In the genomic region with DNA sequence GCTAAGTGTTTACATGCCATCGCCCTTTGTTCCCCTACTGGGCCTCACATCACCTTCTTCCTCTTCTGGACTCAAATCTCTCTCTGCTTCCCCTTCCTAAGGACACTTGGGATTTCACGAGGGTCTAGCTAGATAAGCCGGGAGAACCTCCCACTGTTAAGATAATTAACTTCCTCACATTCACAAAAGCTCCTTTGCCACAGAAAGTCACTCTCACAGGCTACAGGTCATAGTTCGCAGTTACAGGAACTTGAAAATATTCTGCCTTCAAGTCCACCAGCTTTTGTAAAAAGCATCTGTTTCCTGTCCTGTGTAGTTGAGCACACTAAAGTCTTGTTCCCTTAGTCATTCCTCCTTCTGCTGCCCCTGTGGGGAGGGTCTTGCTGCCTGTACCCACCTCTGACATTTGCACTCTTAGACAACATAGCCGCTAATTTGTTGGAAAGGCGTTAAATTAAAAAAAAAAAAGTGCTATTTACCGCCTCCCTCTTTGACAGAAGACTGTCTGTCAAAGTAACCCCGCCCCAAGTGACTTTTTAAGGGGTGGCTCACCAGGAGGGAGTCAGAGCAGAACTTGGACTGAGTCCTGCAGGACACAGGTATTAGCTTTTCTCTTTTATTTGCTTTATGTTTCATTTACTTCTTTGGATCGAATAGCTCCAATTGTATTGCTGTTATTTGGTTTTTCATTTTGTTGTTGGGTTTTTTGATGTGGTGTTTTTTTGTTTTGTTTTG, we compare ENCODE assay signal across 1 cellular context.
TF ChIP-seq lines count a peak whose summit lies in the region.

No MANE protein-coding gene starts in this region.

TF ChIP-seq in GM12878, 131 proteins besides CTCF, POLR2A, EP300 and RAD21 (continued from another document and continues in another):
- TF ChIP-seq ZNF622 (IDR thresholded peaks at IDR 0.05) (no peak), ZSCAN29 (IDR thresholded peaks at IDR 0.05) (no peak), DPF2 (IDR thresholded peaks at IDR 0.05) (no peak), ZZZ3 (IDR thresholded peaks at IDR 0.05; ENCODE audit: control insufficient read depth, insufficient read length, low read depth) (no peak), STAT3 (IDR thresholded peaks at IDR 0.05; ENCODE audit: low read depth, low read length) (no peak), CREB1 (IDR thresholded peaks at IDR 0.05; ENCODE audit: low read depth) (no peak), IRF4 (IDR thresholded peaks at IDR 0.05; ENCODE audit: low read depth, low read length) (no peak), MTA3 (IDR thresholded peaks at IDR 0.05; ENCODE audit: borderline replicate concordance, low read length) (no peak; the same call in 1 of the 2 replicates), HDGF (IDR thresholded peaks at IDR 0.05) (no peak), PML (IDR thresholded peaks at IDR 0.05; ENCODE audit: low read length) (peak; percentile 99), CBFB (IDR thresholded peaks at IDR 0.05; ENCODE audit: low read depth) (peak; percentile 90), FOXK2 (IDR thresholded peaks at IDR 0.05) (no peak), POLR2AphosphoS5 (IDR thresholded peaks at IDR 0.05; ENCODE audit: low read length) (peak; percentile 100), SUPT20H (IDR thresholded peaks at IDR 0.05; ENCODE audit: borderline replicate concordance, control insufficient read depth, low read depth, low read length) (no peak), EGR1 (IDR thresholded peaks at IDR 0.05; ENCODE audit: borderline replicate concordance in 1 of 2, low read depth in 2 of 2, low read length in 2 of 2) (no peak), KAT2A (conservative IDR thresholded peaks at IDR 0.05; ENCODE audit: control insufficient read depth, low read depth, low read length) (no peak), CREM (IDR thresholded peaks at IDR 0.05; ENCODE audit: low read depth) (peak; percentile 40; the same call in 1 of the 2 replicates), SIN3A (IDR thresholded peaks at IDR 0.05; ENCODE audit: low read depth, low read length) (no peak), RFX5 (IDR thresholded peaks at IDR 0.05; ENCODE audit: low read depth, low read length) (no peak), ZNF384 (IDR thresholded peaks at IDR 0.05; ENCODE audit: borderline replicate concordance, low read depth, low read length) (peak; percentile 87), MTA2 (IDR thresholded peaks at IDR 0.05; ENCODE audit: low read depth) (peak; percentile 40; the same call in 1 of the 2 replicates), SUZ12 (IDR thresholded peaks at IDR 0.05; ENCODE audit: unreplicated experiment) (no peak), JUNB (IDR thresholded peaks at IDR 0.05) (no peak; the same call in 1 of the 2 replicates), SPI1 (IDR thresholded peaks at IDR 0.05; ENCODE audit: borderline replicate concordance, insufficient read depth, low read depth, low read length) (no peak), TAF1 (IDR thresholded peaks at IDR 0.05; ENCODE audit: borderline replicate concordance, low read depth, low read length) (peak; percentile 90)
- TF ChIP-seq, protein P1, sequence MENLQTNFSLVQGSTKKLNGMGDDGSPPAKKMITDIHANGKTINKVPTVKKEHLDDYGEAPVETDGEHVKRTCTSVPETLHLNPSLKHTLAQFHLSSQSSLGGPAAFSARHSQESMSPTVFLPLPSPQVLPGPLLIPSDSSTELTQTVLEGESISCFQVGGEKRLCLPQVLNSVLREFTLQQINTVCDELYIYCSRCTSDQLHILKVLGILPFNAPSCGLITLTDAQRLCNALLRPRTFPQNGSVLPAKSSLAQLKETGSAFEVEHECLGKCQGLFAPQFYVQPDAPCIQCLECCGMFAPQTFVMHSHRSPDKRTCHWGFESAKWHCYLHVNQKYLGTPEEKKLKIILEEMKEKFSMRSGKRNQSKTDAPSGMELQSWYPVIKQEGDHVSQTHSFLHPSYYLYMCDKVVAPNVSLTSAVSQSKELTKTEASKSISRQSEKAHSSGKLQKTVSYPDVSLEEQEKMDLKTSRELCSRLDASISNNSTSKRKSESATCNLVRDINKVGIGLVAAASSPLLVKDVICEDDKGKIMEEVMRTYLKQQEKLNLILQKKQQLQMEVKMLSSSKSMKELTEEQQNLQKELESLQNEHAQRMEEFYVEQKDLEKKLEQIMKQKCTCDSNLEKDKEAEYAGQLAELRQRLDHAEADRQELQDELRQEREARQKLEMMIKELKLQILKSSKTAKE (IDR thresholded peaks at IDR 0.05; ENCODE audit: low read depth, poor library complexity, severe bottlenecking), result no peak
- TF ChIP-seq, protein P2, sequence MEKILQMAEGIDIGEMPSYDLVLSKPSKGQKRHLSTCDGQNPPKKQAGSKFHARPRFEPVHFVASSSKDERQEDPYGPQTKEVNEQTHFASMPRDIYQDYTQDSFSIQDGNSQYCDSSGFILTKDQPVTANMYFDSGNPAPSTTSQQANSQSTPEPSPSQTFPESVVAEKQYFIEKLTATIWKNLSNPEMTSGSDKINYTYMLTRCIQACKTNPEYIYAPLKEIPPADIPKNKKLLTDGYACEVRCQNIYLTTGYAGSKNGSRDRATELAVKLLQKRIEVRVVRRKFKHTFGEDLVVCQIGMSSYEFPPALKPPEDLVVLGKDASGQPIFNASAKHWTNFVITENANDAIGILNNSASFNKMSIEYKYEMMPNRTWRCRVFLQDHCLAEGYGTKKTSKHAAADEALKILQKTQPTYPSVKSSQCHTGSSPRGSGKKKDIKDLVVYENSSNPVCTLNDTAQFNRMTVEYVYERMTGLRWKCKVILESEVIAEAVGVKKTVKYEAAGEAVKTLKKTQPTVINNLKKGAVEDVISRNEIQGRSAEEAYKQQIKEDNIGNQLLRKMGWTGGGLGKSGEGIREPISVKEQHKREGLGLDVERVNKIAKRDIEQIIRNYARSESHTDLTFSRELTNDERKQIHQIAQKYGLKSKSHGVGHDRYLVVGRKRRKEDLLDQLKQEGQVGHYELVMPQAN (conservative IDR thresholded peaks at IDR 0.05), result no peak
- TF ChIP-seq, protein P3, sequence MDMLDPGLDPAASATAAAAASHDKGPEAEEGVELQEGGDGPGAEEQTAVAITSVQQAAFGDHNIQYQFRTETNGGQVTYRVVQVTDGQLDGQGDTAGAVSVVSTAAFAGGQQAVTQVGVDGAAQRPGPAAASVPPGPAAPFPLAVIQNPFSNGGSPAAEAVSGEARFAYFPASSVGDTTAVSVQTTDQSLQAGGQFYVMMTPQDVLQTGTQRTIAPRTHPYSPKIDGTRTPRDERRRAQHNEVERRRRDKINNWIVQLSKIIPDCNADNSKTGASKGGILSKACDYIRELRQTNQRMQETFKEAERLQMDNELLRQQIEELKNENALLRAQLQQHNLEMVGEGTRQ (IDR thresholded peaks at IDR 0.05; ENCODE audit: borderline replicate concordance, low read depth, low read length), result no peak
- TF ChIP-seq, protein P4, sequence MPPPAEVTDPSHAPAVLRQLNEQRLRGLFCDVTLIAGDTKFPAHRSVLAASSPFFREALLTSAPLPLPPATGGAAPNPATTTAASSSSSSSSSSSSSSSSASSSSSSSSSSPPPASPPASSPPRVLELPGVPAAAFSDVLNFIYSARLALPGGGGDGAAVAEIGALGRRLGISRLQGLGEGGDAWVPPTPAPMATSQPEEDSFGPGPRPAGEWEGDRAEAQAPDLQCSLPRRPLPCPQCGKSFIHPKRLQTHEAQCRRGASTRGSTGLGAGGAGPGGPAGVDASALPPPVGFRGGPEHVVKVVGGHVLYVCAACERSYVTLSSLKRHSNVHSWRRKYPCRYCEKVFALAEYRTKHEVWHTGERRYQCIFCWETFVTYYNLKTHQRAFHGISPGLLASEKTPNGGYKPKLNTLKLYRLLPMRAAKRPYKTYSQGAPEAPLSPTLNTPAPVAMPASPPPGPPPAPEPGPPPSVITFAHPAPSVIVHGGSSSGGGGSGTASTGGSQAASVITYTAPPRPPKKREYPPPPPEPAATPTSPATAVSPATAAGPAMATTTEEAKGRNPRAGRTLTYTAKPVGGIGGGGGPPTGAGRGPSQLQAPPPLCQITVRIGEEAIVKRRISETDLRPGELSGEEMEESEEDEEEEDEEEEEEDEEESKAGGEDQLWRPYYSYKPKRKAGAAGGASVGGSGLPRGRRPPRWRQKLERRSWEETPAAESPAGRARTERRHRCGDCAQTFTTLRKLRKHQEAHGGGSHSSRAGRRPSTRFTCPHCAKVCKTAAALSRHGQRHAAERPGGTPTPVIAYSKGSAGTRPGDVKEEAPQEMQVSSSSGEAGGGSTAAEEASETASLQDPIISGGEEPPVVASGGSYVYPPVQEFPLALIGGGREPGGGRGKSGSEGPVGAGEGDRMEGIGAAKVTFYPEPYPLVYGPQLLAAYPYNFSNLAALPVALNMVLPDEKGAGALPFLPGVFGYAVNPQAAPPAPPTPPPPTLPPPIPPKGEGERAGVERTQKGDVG (CRISPR knock-in tag; IDR thresholded peaks at IDR 0.05), result no peak
- TF ChIP-seq, protein P5, sequence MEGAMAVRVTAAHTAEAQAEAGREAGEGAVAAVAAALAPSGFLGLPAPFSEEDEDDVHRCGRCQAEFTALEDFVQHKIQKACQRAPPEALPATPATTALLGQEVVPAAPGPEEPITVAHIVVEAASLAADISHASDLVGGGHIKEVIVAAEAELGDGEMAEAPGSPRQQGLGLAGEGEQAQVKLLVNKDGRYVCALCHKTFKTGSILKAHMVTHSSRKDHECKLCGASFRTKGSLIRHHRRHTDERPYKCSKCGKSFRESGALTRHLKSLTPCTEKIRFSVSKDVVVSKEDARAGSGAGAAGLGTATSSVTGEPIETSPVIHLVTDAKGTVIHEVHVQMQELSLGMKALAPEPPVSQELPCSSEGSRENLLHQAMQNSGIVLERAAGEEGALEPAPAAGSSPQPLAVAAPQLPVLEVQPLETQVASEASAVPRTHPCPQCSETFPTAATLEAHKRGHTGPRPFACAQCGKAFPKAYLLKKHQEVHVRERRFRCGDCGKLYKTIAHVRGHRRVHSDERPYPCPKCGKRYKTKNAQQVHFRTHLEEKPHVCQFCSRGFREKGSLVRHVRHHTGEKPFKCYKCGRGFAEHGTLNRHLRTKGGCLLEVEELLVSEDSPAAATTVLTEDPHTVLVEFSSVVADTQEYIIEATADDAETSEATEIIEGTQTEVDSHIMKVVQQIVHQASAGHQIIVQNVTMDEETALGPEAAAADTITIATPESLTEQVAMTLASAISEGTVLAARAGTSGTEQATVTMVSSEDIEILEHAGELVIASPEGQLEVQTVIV (IDR thresholded peaks at IDR 0.05; ENCODE audit: borderline replicate concordance, partially characterized antibody), result no peak
- TF ChIP-seq, protein P6, sequence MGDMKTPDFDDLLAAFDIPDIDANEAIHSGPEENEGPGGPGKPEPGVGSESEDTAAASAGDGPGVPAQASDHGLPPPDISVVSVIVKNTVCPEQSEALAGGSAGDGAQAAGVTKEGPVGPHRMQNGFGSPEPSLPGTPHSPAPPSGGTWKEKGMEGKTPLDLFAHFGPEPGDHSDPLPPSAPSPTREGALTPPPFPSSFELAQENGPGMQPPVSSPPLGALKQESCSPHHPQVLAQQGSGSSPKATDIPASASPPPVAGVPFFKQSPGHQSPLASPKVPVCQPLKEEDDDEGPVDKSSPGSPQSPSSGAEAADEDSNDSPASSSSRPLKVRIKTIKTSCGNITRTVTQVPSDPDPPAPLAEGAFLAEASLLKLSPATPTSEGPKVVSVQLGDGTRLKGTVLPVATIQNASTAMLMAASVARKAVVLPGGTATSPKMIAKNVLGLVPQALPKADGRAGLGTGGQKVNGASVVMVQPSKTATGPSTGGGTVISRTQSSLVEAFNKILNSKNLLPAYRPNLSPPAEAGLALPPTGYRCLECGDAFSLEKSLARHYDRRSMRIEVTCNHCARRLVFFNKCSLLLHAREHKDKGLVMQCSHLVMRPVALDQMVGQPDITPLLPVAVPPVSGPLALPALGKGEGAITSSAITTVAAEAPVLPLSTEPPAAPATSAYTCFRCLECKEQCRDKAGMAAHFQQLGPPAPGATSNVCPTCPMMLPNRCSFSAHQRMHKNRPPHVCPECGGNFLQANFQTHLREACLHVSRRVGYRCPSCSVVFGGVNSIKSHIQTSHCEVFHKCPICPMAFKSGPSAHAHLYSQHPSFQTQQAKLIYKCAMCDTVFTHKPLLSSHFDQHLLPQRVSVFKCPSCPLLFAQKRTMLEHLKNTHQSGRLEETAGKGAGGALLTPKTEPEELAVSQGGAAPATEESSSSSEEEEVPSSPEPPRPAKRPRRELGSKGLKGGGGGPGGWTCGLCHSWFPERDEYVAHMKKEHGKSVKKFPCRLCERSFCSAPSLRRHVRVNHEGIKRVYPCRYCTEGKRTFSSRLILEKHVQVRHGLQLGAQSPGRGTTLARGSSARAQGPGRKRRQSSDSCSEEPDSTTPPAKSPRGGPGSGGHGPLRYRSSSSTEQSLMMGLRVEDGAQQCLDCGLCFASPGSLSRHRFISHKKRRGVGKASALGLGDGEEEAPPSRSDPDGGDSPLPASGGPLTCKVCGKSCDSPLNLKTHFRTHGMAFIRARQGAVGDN (IDR thresholded peaks at IDR 0.05), result peak; percentile 77
- TF ChIP-seq, protein P7, sequence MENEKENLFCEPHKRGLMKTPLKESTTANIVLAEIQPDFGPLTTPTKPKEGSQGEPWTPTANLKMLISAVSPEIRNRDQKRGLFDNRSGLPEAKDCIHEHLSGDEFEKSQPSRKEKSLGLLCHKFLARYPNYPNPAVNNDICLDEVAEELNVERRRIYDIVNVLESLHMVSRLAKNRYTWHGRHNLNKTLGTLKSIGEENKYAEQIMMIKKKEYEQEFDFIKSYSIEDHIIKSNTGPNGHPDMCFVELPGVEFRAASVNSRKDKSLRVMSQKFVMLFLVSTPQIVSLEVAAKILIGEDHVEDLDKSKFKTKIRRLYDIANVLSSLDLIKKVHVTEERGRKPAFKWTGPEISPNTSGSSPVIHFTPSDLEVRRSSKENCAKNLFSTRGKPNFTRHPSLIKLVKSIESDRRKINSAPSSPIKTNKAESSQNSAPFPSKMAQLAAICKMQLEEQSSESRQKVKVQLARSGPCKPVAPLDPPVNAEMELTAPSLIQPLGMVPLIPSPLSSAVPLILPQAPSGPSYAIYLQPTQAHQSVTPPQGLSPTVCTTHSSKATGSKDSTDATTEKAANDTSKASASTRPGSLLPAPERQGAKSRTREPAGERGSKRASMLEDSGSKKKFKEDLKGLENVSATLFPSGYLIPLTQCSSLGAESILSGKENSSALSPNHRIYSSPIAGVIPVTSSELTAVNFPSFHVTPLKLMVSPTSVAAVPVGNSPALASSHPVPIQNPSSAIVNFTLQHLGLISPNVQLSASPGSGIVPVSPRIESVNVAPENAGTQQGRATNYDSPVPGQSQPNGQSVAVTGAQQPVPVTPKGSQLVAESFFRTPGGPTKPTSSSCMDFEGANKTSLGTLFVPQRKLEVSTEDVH (IDR thresholded peaks at IDR 0.05; ENCODE audit: low read depth, partially characterized antibody), result no peak
- TF ChIP-seq, protein P8, sequence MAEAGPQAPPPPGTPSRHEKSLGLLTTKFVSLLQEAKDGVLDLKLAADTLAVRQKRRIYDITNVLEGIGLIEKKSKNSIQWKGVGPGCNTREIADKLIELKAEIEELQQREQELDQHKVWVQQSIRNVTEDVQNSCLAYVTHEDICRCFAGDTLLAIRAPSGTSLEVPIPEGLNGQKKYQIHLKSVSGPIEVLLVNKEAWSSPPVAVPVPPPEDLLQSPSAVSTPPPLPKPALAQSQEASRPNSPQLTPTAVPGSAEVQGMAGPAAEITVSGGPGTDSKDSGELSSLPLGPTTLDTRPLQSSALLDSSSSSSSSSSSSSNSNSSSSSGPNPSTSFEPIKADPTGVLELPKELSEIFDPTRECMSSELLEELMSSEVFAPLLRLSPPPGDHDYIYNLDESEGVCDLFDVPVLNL (IDR thresholded peaks at IDR 0.05; ENCODE audit: low read depth, low read length), result no peak
- TF ChIP-seq, protein P9, sequence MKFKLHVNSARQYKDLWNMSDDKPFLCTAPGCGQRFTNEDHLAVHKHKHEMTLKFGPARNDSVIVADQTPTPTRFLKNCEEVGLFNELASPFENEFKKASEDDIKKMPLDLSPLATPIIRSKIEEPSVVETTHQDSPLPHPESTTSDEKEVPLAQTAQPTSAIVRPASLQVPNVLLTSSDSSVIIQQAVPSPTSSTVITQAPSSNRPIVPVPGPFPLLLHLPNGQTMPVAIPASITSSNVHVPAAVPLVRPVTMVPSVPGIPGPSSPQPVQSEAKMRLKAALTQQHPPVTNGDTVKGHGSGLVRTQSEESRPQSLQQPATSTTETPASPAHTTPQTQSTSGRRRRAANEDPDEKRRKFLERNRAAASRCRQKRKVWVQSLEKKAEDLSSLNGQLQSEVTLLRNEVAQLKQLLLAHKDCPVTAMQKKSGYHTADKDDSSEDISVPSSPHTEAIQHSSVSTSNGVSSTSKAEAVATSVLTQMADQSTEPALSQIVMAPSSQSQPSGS (IDR thresholded peaks at IDR 0.05; ENCODE audit: low read length), result no peak; the same call in 1 of the 2 replicates
